ENCODE assay signal across 8 cellular contexts in genomic region chr9:133403766-133404439, GRCh38. TPM values are rescaled to one million over a fixed set of nuclear protein-coding genes. Genes with fewer than 3 reads are reported as not detected.
DNase-seq lines count a peak whose midpoint lies in the region; ATAC-seq and TF ChIP-seq lines count a peak whose summit lies in the region.

No MANE protein-coding gene starts in this region.

- H3K4me1 ChIP-seq in RWPE2 (ENCODE audit: insufficient read depth, poor library complexity, severe bottlenecking) (no peaks in the 10 kb centered on the region), liver (ENCODE audit: control insufficient read depth in 4 of 4, insufficient read depth in 4 of 4, low read length in 3 of 4) (peaks cover 0 to 17% (median 9%) of the 10 kb centered on the region in 4 donors)

- peak; percentile 62 for TF ChIP-seq CTCF in RWPE2 (IDR thresholded peaks at IDR 0.05; ENCODE audit: poor library complexity, severe bottlenecking)
- TF ChIP-seq CTCF in liver (IDR thresholded peaks at IDR 0.05; ENCODE audit: low read depth, low read length, missing input control), result peak; percentile 77

- no peaks in the 10 kb centered on the region for H3K27me3 ChIP-seq in RWPE2 (ENCODE audit: insufficient read depth, poor library complexity, severe bottlenecking)
- no peaks in the 10 kb centered on the region for H3K27me3 ChIP-seq in liver (ENCODE audit: control insufficient read depth in 4 of 4, insufficient read depth in 4 of 4, low read length in 3 of 4)

- peak; percentile 79 to 88 for TF ChIP-seq RAD21 in liver (IDR thresholded peaks at IDR 0.05)

- no peaks in the 10 kb centered on the region for H3K9me3 ChIP-seq in RWPE2 (ENCODE audit: severe bottlenecking)
- no peaks in the 10 kb centered on the region for H3K9me3 ChIP-seq in liver (ENCODE audit: control insufficient read depth in 4 of 4, low read length in 3 of 4)

- WGBS in liver, result 70% methylated on average over 14 of the region's 14 CpGs

- peaks cover 5 to 24% of the 10 kb centered on the region in 2 donors for H3K4me1 Mint-ChIP-seq in stimulated activated naive B cell treated with anti-CD40 and anti-IgM and Interleukin-4, amounts not matched to agents 10 μg/mL and 1 μg/mL and 100 μg/mL, for 72 hours

- H3K36me3 ChIP-seq in RWPE2 (ENCODE audit: low read depth) (peaks cover 39% of the 10 kb centered on the region), liver (ENCODE audit: control insufficient read depth in 4 of 4, insufficient read depth in 3 of 4, low read depth in 1 of 4, low read length in 3 of 4) (peaks cover 0 to 15% (median 6%) of the 10 kb centered on the region in 4 donors)

- H3K4me3 ChIP-seq in RWPE2 (ENCODE audit: severe bottlenecking), result no peak overlapping the region
- no peak overlapping the region for H3K4me3 ChIP-seq in liver (ENCODE audit: low read depth in 1 of 3, low read length in 3 of 3)

- no peaks in the 10 kb centered on the region for H3K27me3 Mint-ChIP-seq in stimulated activated naive B cell treated with anti-CD40 and anti-IgM and Interleukin-4, amounts not matched to agents 10 μg/mL and 1 μg/mL and 100 μg/mL, for 72 hours

- H3K27ac Mint-ChIP-seq in stimulated activated naive B cell treated with anti-CD40 and anti-IgM and Interleukin-4, amounts not matched to agents 10 μg/mL and 1 μg/mL and 100 μg/mL, for 72 hours, result peak overlapping the region; percentile 49

- no peak overlapping the region for H3K4me3 Mint-ChIP-seq in stimulated activated naive B cell treated with anti-CD40 and anti-IgM and Interleukin-4, amounts not matched to agents 10 μg/mL and 1 μg/mL and 100 μg/mL, for 72 hours

- no peak overlapping the region for H3K9ac ChIP-seq in liver (ENCODE audit: low read depth in 1 of 2, low read length in 2 of 2)

- H3K9me3 Mint-ChIP-seq in stimulated activated naive B cell treated with anti-CD40 and anti-IgM and Interleukin-4, amounts not matched to agents 10 μg/mL and 1 μg/mL and 100 μg/mL, for 72 hours, result no peaks in the 10 kb centered on the region

- H3K27ac ChIP-seq in RWPE2 (ENCODE audit: poor library complexity, severe bottlenecking) (no peak overlapping the region), liver (ENCODE audit: low read depth in 1 of 2, low read length in 2 of 2) (no peak overlapping the region)

- ATAC-seq in RWPE2 (ENCODE audit: low read depth) (peak; percentile 16; the same call in 1 of the 3 replicates), GM21360 (IDR thresholded peaks at IDR 0.05; ENCODE audit: unreplicated experiment) (no peak), GM18858 (IDR thresholded peaks at IDR 0.05; ENCODE audit: unreplicated experiment) (no peak)
- ATAC-seq in stimulated activated naive B cell treated with anti-CD40 and anti-IgM and Interleukin-4, amounts not matched to agents 10 μg/mL and 1 μg/mL and 100 μg/mL, for 72 hours (replicated peaks), result no peak

- DNase-seq in NCI-H345 (lab: John Stamatoyannopoulos, UW), result peak; percentile 33
- DNase-seq in NCI-H345 treated with DMSO at 0.1 percent for 48 hours (lab: John Stamatoyannopoulos, UW; ENCODE audit: unreplicated experiment), result no peak
- peak; percentile 61 for DNase-seq in RWPE2 (ENCODE audit: low spot score)
- DNase-seq in activated naive CD8-positive, alpha-beta T cell treated with anti-CD3 and anti-CD28 coated beads, Interleukin-2, amount 50 U/mL, for 16 hours (ENCODE audit: low read depth, low spot score), result peak; percentile 17
- DNase-seq in stimulated activated naive B cell treated with anti-CD40 and anti-IgM and Interleukin-4, amounts not matched to agents 10 μg/mL and 1 μg/mL and 100 μg/mL, for 72 hours, result no peak

- H3K36me3 Mint-ChIP-seq in stimulated activated naive B cell treated with anti-CD40 and anti-IgM and Interleukin-4, amounts not matched to agents 10 μg/mL and 1 μg/mL and 100 μg/mL, for 72 hours, result peaks cover 36 to 51% of the 10 kb centered on the region in 2 donors

TF ChIP-seq in liver, 16 proteins besides CTCF, POLR2A, EP300 and RAD21:
- TF ChIP-seq EGR1 (IDR thresholded peaks at IDR 0.05; ENCODE audit: low read depth in 2 of 2), result no peak
- TF ChIP-seq ZBTB33 (IDR thresholded peaks at IDR 0.05), result no peak
- TF ChIP-seq FOXA1 (IDR thresholded peaks at IDR 0.05), result no peak
- no peak for TF ChIP-seq GABPA (IDR thresholded peaks at IDR 0.05 in 1 of 2, conservative IDR thresholded peaks at IDR 0.05 in 1 of 2)
- no peak for TF ChIP-seq REST (IDR thresholded peaks at IDR 0.05)
- no peak for TF ChIP-seq SP1 (IDR thresholded peaks at IDR 0.05)
- TF ChIP-seq ATF3 (IDR thresholded peaks at IDR 0.05), result no peak
- no peak for TF ChIP-seq YY1 (IDR thresholded peaks at IDR 0.05)
- no peak for TF ChIP-seq HNF4A (conservative IDR thresholded peaks at IDR 0.05)

RNA-seq across cellular contexts. Expression of gene REXO4, which starts 13.9 kb away (rescaled TPM):
- 1 to 10 TPM; 8.7 to 9.5 TPM for total RNA-seq in liver
- 10 to 100 TPM in 1 of 2 donors, 1 to 10 TPM in 1; 7.4 to 12.1 TPM for polyA plus RNA-seq in liver

RNA-seq across cellular contexts. Expression of gene ADAMTS13, which starts 18.3 kb away (rescaled TPM):
- 10 to 100 TPM in 1 of 2 donors, 1 to 10 TPM in 1; 6.5 to 11.5 TPM for total RNA-seq in liver
- polyA plus RNA-seq in liver, result 10 to 100 TPM in 1 of 2 donors, 1 to 10 TPM in 1; 9.2 to 13.3 TPM

RNA-seq across cellular contexts. Expression of gene STKLD1, which starts 27.7 kb away (rescaled TPM):
- total RNA-seq in liver, result under 1 TPM; 0.25 to 0.37 TPM
- under 1 TPM; 0.28 to 0.85 TPM for polyA plus RNA-seq in liver

RNA-seq across cellular contexts. Expression of gene SURF4, which starts 28.0 kb away (rescaled TPM):
- total RNA-seq in liver, result 100 to 1,000 TPM; 196 to 386 TPM
- polyA plus RNA-seq in liver, result 100 to 1,000 TPM; 142 to 238 TPM

RNA-seq across cellular contexts. Expression of gene SURF2, which starts 47.6 kb away (rescaled TPM):
- total RNA-seq in liver, result 10 to 100 TPM in 1 of 2 donors, 1 to 10 TPM in 1; 6.0 to 13.5 TPM
- 10 to 100 TPM; 13.9 to 15.8 TPM for polyA plus RNA-seq in liver

Comparison
In these comparisons a context has a peak if more than half of its experiments do, and no peak if none do; other contexts are left out.
1. DNase-seq: peak in NCI-H345 (single experiment), RWPE2 (single experiment) and activated naive CD8-positive, alpha-beta T cell treated with anti-CD3 and anti-CD28 coated beads, Interleukin-2, amount 50 U/mL, for 16 hours (single experiment); none in NCI-H345 treated with DMSO at 0.1 percent for 48 hours (single experiment) and stimulated activated naive B cell treated with anti-CD40 and anti-IgM and Interleukin-4, amounts not matched to agents 10 μg/mL and 1 μg/mL and 100 μg/mL, for 72 hours (single experiment).